Comparison of ENCODE assay signal across 25 cellular contexts in genomic region chrX:55220119-55220794, GRCh38. TPM values are rescaled to one million over a fixed set of nuclear protein-coding genes. Genes with fewer than 3 reads are reported as not detected.
"Had no signal": no experiment of that assay in that cellular context is flagged by ENCODE, and none has a peak within 500 bp of the region (broad histone marks: within the 10 kb centered on the region; RNA-seq: fewer than 3 reads in every experiment).

TSS of gene PAGE5 (plus strand) at chrX:55220346. CDS start at chrX:55221383, 1,037 bp downstream.

- H3K27me3 ChIP-seq: gastrocnemius medialis, left lung, sigmoid colon, stomach, upper lobe of left lung had no signal

- H3K9me3 ChIP-seq: adrenal gland, breast epithelium, gastrocnemius medialis, left lung, sigmoid colon, stomach, upper lobe of left lung had no signal

- H3K36me3 Mint-ChIP-seq: stimulated activated effector memory CD8-positive, alpha-beta T cell treated with anti-CD3 and anti-CD28 coated beads, Interleukin-12 subunit alpha, Interleukin-12 subunit beta, amount 100 ng/mL, for 72 hours had no signal

- ATAC-seq: activated T-helper 17 cell treated with anti-CD3 and anti-CD28 coated beads, Interleukin-2, amount 50 U/mL, for 72 hours; esophagus mucosa; gastrocnemius medialis; left lung; stimulated activated effector memory CD8-positive, alpha-beta T cell treated with anti-CD3 and anti-CD28 coated beads, Interleukin-12 subunit alpha, Interleukin-12 subunit beta, amount 100 ng/mL, for 72 hours had no signal

- H3K27ac Mint-ChIP-seq: activated T-helper 17 cell treated with anti-CD3 and anti-CD28 coated beads, Interleukin-2, amount 50 U/mL, for 72 hours; nephron progenitor cell; stimulated activated effector memory CD8-positive, alpha-beta T cell treated with anti-CD3 and anti-CD28 coated beads, Interleukin-12 subunit alpha, Interleukin-12 subunit beta, amount 100 ng/mL, for 72 hours had no signal

- DNase-seq: activated CD4-positive, alpha-beta T cell treated with anti-CD3 and anti-CD28 coated beads, Interleukin-2, amount 50 U/mL, for 4 hours; activated CD4-positive, CD25-positive, alpha-beta regulatory T cell treated with anti-CD3 and anti-CD28 coated beads, Interleukin-2, amount 50 U/mL, for 72 hours; activated naive CD4-positive, alpha-beta T cell treated with anti-CD3 and anti-CD28 coated beads, Interleukin-2, amount 50 U/mL, for 16 hours; activated T-cell treated with anti-CD3 and anti-CD28 coated beads, Interleukin-2, amount 50 U/mL, for 1 hour; adrenal gland; cerebellar nuclear complex; cortex of kidney; effector CD4-positive, alpha-beta T cell; gastrocnemius medialis; head of caudate nucleus; left lung; nephron progenitor cell; nucleus accumbens; sigmoid colon; stomach had no signal

- H3K4me1 ChIP-seq: adrenal gland, breast epithelium, gastrocnemius medialis, left lung, sigmoid colon, stomach, upper lobe of left lung had no signal

- H3K9me3 Mint-ChIP-seq: activated T-helper 17 cell treated with anti-CD3 and anti-CD28 coated beads, Interleukin-2, amount 50 U/mL, for 72 hours; stimulated activated effector memory CD8-positive, alpha-beta T cell treated with anti-CD3 and anti-CD28 coated beads, Interleukin-12 subunit alpha, Interleukin-12 subunit beta, amount 100 ng/mL, for 72 hours had no signal

- H3K4me1 Mint-ChIP-seq: activated T-helper 17 cell treated with anti-CD3 and anti-CD28 coated beads, Interleukin-2, amount 50 U/mL, for 72 hours; nephron progenitor cell; stimulated activated effector memory CD8-positive, alpha-beta T cell treated with anti-CD3 and anti-CD28 coated beads, Interleukin-12 subunit alpha, Interleukin-12 subunit beta, amount 100 ng/mL, for 72 hours had no signal

- H3K4me3 ChIP-seq: adrenal gland, breast epithelium, gastrocnemius medialis, left lung, sigmoid colon, stomach, upper lobe of left lung had no signal

- H3K36me3 ChIP-seq: adrenal gland, breast epithelium, gastrocnemius medialis, left lung, sigmoid colon, stomach, upper lobe of left lung had no signal

- H3K27me3 Mint-ChIP-seq: activated T-helper 17 cell treated with anti-CD3 and anti-CD28 coated beads, Interleukin-2, amount 50 U/mL, for 72 hours had no signal

- H3K27ac ChIP-seq: adrenal gland, breast epithelium, gastrocnemius medialis, left lung, sigmoid colon, stomach, upper lobe of left lung had no signal

- H3K4me3 Mint-ChIP-seq: activated T-helper 17 cell treated with anti-CD3 and anti-CD28 coated beads, Interleukin-2, amount 50 U/mL, for 72 hours; nephron progenitor cell; stimulated activated effector memory CD8-positive, alpha-beta T cell treated with anti-CD3 and anti-CD28 coated beads, Interleukin-12 subunit alpha, Interleukin-12 subunit beta, amount 100 ng/mL, for 72 hours had no signal

RNA-seq across cellular contexts. Expression of gene PAGE5, which starts in this region (rescaled TPM):
- total RNA-seq: adrenal gland, astrocyte, breast epithelium, esophagus mucosa, gastrocnemius medialis, kidney epithelial cell, left lung, lung microvascular endothelial cell, myocyte, sigmoid colon, stomach, temporal lobe had no signal
- polyA plus RNA-seq: adrenal gland, sigmoid colon, stomach had no signal
